In genomic region chr16:2736476-2737237, GRCh38 we compare ENCODE assay signal across 20 cellular contexts. TPM values are rescaled to one million over a fixed set of nuclear protein-coding genes. Genes with fewer than 3 reads are reported as not detected.
DNase-seq lines count a peak whose midpoint lies in the region; ATAC-seq, FAIRE-seq and TF ChIP-seq lines count a peak whose summit lies in the region.
"Had no signal": no experiment of that assay in that cellular context is flagged by ENCODE, and none has a peak within 500 bp of the region (broad histone marks: within the 10 kb centered on the region; RNA-seq: fewer than 3 reads in every experiment).

No MANE protein-coding gene starts in this region.

- no peak overlapping the region for H2BK12ac ChIP-seq in H1 (ENCODE audit: low read depth, low read length)

- no peak overlapping the region for H2AK9ac ChIP-seq in IMR-90 (replicated peaks; ENCODE audit: low read depth, low read length, poor library complexity)

- ATAC-seq in IMR-90 (ENCODE audit: low read depth) (no peak), upper lobe of left lung (ENCODE audit: low FRiP score in 2 of 2) (no peak), HG03521 (IDR thresholded peaks at IDR 0.05; ENCODE audit: unreplicated experiment) (no peak), GM18873 (IDR thresholded peaks at IDR 0.05; ENCODE audit: low FRiP score, unreplicated experiment) (no peak)
- ATAC-seq: GM12878 had no signal

- H3K9me3 Mint-ChIP-seq in neural crest cell = no peaks in the 10 kb centered on the region
- H3K9me3 Mint-ChIP-seq: CD4-positive, CD25-positive, alpha-beta regulatory T cell; CD8-positive, alpha-beta memory T cell; H9 had no signal

- H3K14ac ChIP-seq in IMR-90 (replicated peaks; ENCODE audit: low read depth, low read length) (no peak overlapping the region), H1 (ENCODE audit: insufficient read length) (no peak overlapping the region)

- BruUV-seq in IMR-90 (replicated peaks; lab: Mats Ljungman, UMichigan) = no TSS peak

- H3K36me3 ChIP-seq in IMR-90 (ENCODE audit: control insufficient read depth, insufficient read depth, low read length) = no peaks in the 10 kb centered on the region
- no peaks in the 10 kb centered on the region for H3K36me3 ChIP-seq in H1 (ENCODE audit: control insufficient read depth in 2 of 4, insufficient read depth in 4 of 4, low read length in 3 of 4)
- no peaks in the 10 kb centered on the region for H3K36me3 ChIP-seq in spleen
- H3K36me3 ChIP-seq in upper lobe of left lung = no peaks in the 10 kb centered on the region
- H3K36me3 ChIP-seq: BE2C had no signal

- H3K4me1 Mint-ChIP-seq in neural crest cell = no peaks in the 10 kb centered on the region
- H3K4me1 Mint-ChIP-seq: CD4-positive, CD25-positive, alpha-beta regulatory T cell; CD8-positive, alpha-beta memory T cell had no signal

- H3K4me3 ChIP-seq in IMR-90 (ENCODE audit: insufficient read depth, low read depth, low read length) = no peak overlapping the region
- no peak overlapping the region for H3K4me3 ChIP-seq in H1 (ENCODE audit: extremely low read depth in 1 of 4, insufficient read depth in 2 of 4, low read depth in 3 of 4, low read length in 4 of 4)
- H3K4me3 ChIP-seq in spleen = no peak overlapping the region
- no peak overlapping the region for H3K4me3 ChIP-seq in upper lobe of left lung
- H3K4me3 ChIP-seq: GM12878 had no signal

- H2AK5ac ChIP-seq in IMR-90 (ENCODE audit: low read depth, low read length) (no peak overlapping the region), H1 (ENCODE audit: low read depth, low read length) (no peak overlapping the region)

- H3K4ac ChIP-seq in IMR-90 (ENCODE audit: low read depth, low read length) (no peak overlapping the region), H1 (replicated peaks; ENCODE audit: insufficient read length, low read depth, low read length) (no peak overlapping the region)

- no peak overlapping the region for H2BK5ac ChIP-seq in IMR-90 (ENCODE audit: low read depth, low read length, poor library complexity, severe bottlenecking)
- no peak overlapping the region for H2BK5ac ChIP-seq in H1 (ENCODE audit: low read depth, low read length)

- H3K27me3 ChIP-seq in IMR-90 (ENCODE audit: control insufficient read depth, insufficient read depth, low read length) (no peaks in the 10 kb centered on the region; the same call in none of the 2 replicates), H1 (replicated peaks in 1 of 4; ENCODE audit: control insufficient read depth in 3 of 4, extremely low read depth in 1 of 4, insufficient read depth in 3 of 4, low read length in 3 of 4) (no peaks in the 10 kb centered on the region), spleen (replicated peaks in 1 of 7) (peaks cover 0 to 14% (median 0%) of the 10 kb centered on the region in 7 donors), upper lobe of left lung (no peaks in the 10 kb centered on the region)
- H3K27me3 ChIP-seq: BE2C had no signal

- no peaks in the 10 kb centered on the region for H3K23me2 ChIP-seq in H1 (ENCODE audit: low read depth, low read length)

- H3K9ac ChIP-seq in IMR-90 (ENCODE audit: low read depth, low read length) = no peak overlapping the region
- no peak overlapping the region for H3K9ac ChIP-seq in H1 (replicated peaks in 1 of 4; ENCODE audit: extremely low read depth in 1 of 4, low read depth in 3 of 4, low read length in 3 of 4)

- peak overlapping the region; percentile 35 for H3K27ac Mint-ChIP-seq in neural crest cell (ENCODE audit: unreplicated experiment)
- H3K27ac Mint-ChIP-seq: CD4-positive, CD25-positive, alpha-beta regulatory T cell; CD8-positive, alpha-beta memory T cell had no signal

- no peaks in the 10 kb centered on the region for H3K36me3 Mint-ChIP-seq in neural crest cell (ENCODE audit: low read depth)
- H3K36me3 Mint-ChIP-seq: CD4-positive, CD25-positive, alpha-beta regulatory T cell; CD8-positive, alpha-beta memory T cell had no signal

- intact Hi-C loops in IMR-90 (cut with micrococcal nuclease) = no loop called here
- intact Hi-C loops in spleen (cut with DNase I; ENCODE audit: low total_unique reads) = no loop called here

- no peak overlapping the region for H4K5ac ChIP-seq in IMR-90 (ENCODE audit: low read depth, low read length)
- H4K5ac ChIP-seq in H1 (ENCODE audit: insufficient read length, low read depth, low read length) = no peak overlapping the region

- H2BK120ac ChIP-seq in IMR-90 (ENCODE audit: low read depth, low read length) (no peak overlapping the region), H1 (replicated peaks; ENCODE audit: low read depth, low read length) (no peak overlapping the region)

- H4K8ac ChIP-seq in IMR-90 (ENCODE audit: low read depth in 2 of 2, low read length in 2 of 2) (no peak overlapping the region), H1 (ENCODE audit: extremely low read depth, insufficient read depth, low read length) (peak overlapping the region; percentile 25)

- H3K4me1 ChIP-seq in IMR-90 (ENCODE audit: control insufficient read depth, insufficient read depth, low read length) (no peaks in the 10 kb centered on the region), H1 (replicated peaks in 1 of 4; ENCODE audit: control insufficient read depth in 3 of 4, insufficient read depth in 4 of 4, low read length in 3 of 4) (peaks cover 0 to 3% (median 0%) of the 10 kb centered on the region in 4 experiments; a peak in 4 of 7 replicates), spleen (no peaks in the 10 kb centered on the region), upper lobe of left lung (no peaks in the 10 kb centered on the region)
- H3K4me1 ChIP-seq: BE2C had no signal

- TF ChIP-seq POLR2A in IMR-90 (IDR thresholded peaks at IDR 0.05; ENCODE audit: low read depth, low read length) (no peak), H1 (IDR thresholded peaks at IDR 0.05; ENCODE audit: control extremely low read depth in 1 of 2, low read depth in 2 of 2, low read length in 2 of 2) (no peak), spleen (IDR thresholded peaks at IDR 0.05) (no peak), upper lobe of left lung (IDR thresholded peaks at IDR 0.05) (no peak)

- H4K20me1 ChIP-seq in IMR-90 (ENCODE audit: insufficient read depth, low read length) (no peaks in the 10 kb centered on the region), H1 (replicated peaks in 1 of 2; ENCODE audit: control insufficient read depth in 1 of 2, insufficient read depth in 2 of 2, low read length in 2 of 2) (no peaks in the 10 kb centered on the region)

- no peak overlapping the region for H3K23ac ChIP-seq in IMR-90 (ENCODE audit: low read depth, low read length)
- H3K23ac ChIP-seq in H1 (ENCODE audit: insufficient read length) = no peak overlapping the region

- TF ChIP-seq RAD21 in IMR-90 (IDR thresholded peaks at IDR 0.05; ENCODE audit: low read length) (no peak), H1 (IDR thresholded peaks at IDR 0.05 in 1 of 2, conservative IDR thresholded peaks at IDR 0.05 in 1 of 2; ENCODE audit: low read depth in 2 of 2, low read length in 2 of 2) (no peak)

- H3K27ac ChIP-seq in IMR-90 (ENCODE audit: insufficient read depth, low read length) (no peak overlapping the region), H1 (ENCODE audit: low read depth, low read length) (no peak overlapping the region), spleen (no peak overlapping the region), upper lobe of left lung (no peak overlapping the region)

- dilution Hi-C loops in IMR-90 (cut with HindIII; ENCODE audit: low sequenced_read_pairs, unreplicated experiment) = no loop called here

- H3K79me1 ChIP-seq in IMR-90 (ENCODE audit: low read depth in 1 of 2, low read length in 2 of 2) (no peaks in the 10 kb centered on the region), H1 (ENCODE audit: low read depth, low read length) (no peaks in the 10 kb centered on the region)

- in situ Hi-C loops in IMR-90 (cut with MboI; ENCODE audit: low sequenced_read_pairs) = no loop called here

- CTCF ChIA-PET in IMR-90 (lab: Yijun Ruan, JAX) (no interaction called here), H1 (lab: Charles Lee; ENCODE audit: partially characterized antibody) (interaction anchor here (0.8 kb wide), 1 partner anchor 117 kb away, joined by 3 read pairs; no protein-coding TSS in a partner anchor)

- H4K91ac ChIP-seq in IMR-90 (ENCODE audit: insufficient read depth, low read depth, low read length) (no peak overlapping the region), H1 (replicated peaks; ENCODE audit: insufficient read length, low read length) (no peak overlapping the region)

- H2BK15ac ChIP-seq in IMR-90 (ENCODE audit: low read depth, low read length) (no peak overlapping the region), H1 (ENCODE audit: low read length) (no peak overlapping the region)

- H3K56ac ChIP-seq in IMR-90 (ENCODE audit: extremely low read depth, insufficient read depth, low read length) (no peak overlapping the region), H1 (replicated peaks; ENCODE audit: insufficient read length, low read depth, low read length) (no peak overlapping the region)

- no peaks in the 10 kb centered on the region for H3K9me1 ChIP-seq in IMR-90 (ENCODE audit: insufficient read depth, low read length)

- no peak overlapping the region for H3K4me2 ChIP-seq in IMR-90 (ENCODE audit: low read depth, low read length)
- no peak overlapping the region for H3K4me2 ChIP-seq in H1 (ENCODE audit: insufficient read depth in 1 of 2, low read depth in 2 of 2, low read length in 2 of 2)

- H2BK20ac ChIP-seq in IMR-90 (ENCODE audit: low read depth, low read length) (no peak overlapping the region), H1 (ENCODE audit: low read length) (no peak overlapping the region)

- no peaks in the 10 kb centered on the region for H3K27me3 Mint-ChIP-seq in neural crest cell (ENCODE audit: low read depth)

- no peak for FAIRE-seq in H1 (lab: Jason Lieb, UNC)
- FAIRE-seq: GM12878 had no signal

- H3K4me3 Mint-ChIP-seq in neural crest cell = no peak overlapping the region
- H3K4me3 Mint-ChIP-seq: CD4-positive, CD25-positive, alpha-beta regulatory T cell; CD8-positive, alpha-beta memory T cell; H9 had no signal

- no peak for TF ChIP-seq EP300 in H1 (IDR thresholded peaks at IDR 0.05; ENCODE audit: borderline replicate concordance in 1 of 2, low read depth in 2 of 2, low read length in 2 of 2)
- no peak for TF ChIP-seq EP300 in upper lobe of left lung (IDR thresholded peaks at IDR 0.05)

- TF ChIP-seq CTCF in IMR-90 (conservative IDR thresholded peaks at IDR 0.05; ENCODE audit: low read depth, low read length) (no peak), H1 (IDR thresholded peaks at IDR 0.05; ENCODE audit: control extremely low read depth in 1 of 3, insufficient read depth in 1 of 3, low read depth in 1 of 3, low read length in 3 of 3) (no peak), neural crest cell (conservative IDR thresholded peaks at IDR 0.05) (no peak), spleen (IDR thresholded peaks at IDR 0.05 in 8 of 11, conservative IDR thresholded peaks at IDR 0.05 in 3 of 11) (no peak), upper lobe of left lung (IDR thresholded peaks at IDR 0.05) (no peak)

- WGBS in IMR-90 (ENCODE audit: extremely low coverage in 2 of 2, insufficient read length in 1 of 2), 2 experiments = 83% methylated on average over 7 of the region's 11 CpGs; no CpG with 5 or more reads in 1 of the 2 experiments
- WGBS in H1 (ENCODE audit: extremely low coverage in 1 of 2, insufficient coverage in 1 of 2, insufficient read length in 1 of 2, insufficient replicate concordance in 2 of 2, low coverage in 1 of 2, low lambda C conversion rate in 2 of 2, missing lambda C conversion rate in 1 of 2), 2 experiments = 89% methylated on average over 11 of the region's 11 CpGs; no CpG with 5 or more reads in 1 of the 2 experiments
- 91 to 95% (median 92%) methylated on average over 9 to 11 of the region's 11 CpGs for WGBS in spleen, 5 donors
- WGBS in upper lobe of left lung, 2 donors = 92 to 93% methylated on average over 10 to 11 of the region's 11 CpGs

- H2AFZ ChIP-seq in IMR-90 (replicated peaks; ENCODE audit: low read length, poor library complexity) = peak overlapping the region; percentile 43
- H2AFZ ChIP-seq in H1 (ENCODE audit: low read length) = no peak overlapping the region

- POLR2A ChIA-PET in IMR-90 (lab: Charles Lee; ENCODE audit: unreplicated experiment) = interaction anchor here (0.7 kb wide), 1 partner anchor 16 kb away, joined by 3 read pairs; no protein-coding TSS in a partner anchor
- POLR2A ChIA-PET in H1 (lab: Charles Lee; ENCODE audit: partially characterized antibody) = interaction anchor here (0.6 to 8.0 kb wide), 5 partner anchors 9 to 23 kb away, joined by 3 to 96 read pairs (median 6); partner anchors contain the start of gene SRRM2

- no peaks in the 10 kb centered on the region for H3K9me3 ChIP-seq in IMR-90 (ENCODE audit: control insufficient read depth, insufficient read depth, low read length)
- no peaks in the 10 kb centered on the region for H3K9me3 ChIP-seq in H1 (ENCODE audit: insufficient read depth in 2 of 2, low read depth in 1 of 2, low read length in 1 of 2)
- H3K9me3 ChIP-seq in spleen = no peaks in the 10 kb centered on the region
- H3K9me3 ChIP-seq in upper lobe of left lung = no peaks in the 10 kb centered on the region
- H3K9me3 ChIP-seq: BE2C had no signal

- no peaks in the 10 kb centered on the region for H3K79me2 ChIP-seq in H1 (ENCODE audit: control insufficient read depth in 1 of 2, insufficient read depth in 2 of 2, low read length in 2 of 2)

- no peak overlapping the region for H3K18ac ChIP-seq in IMR-90 (ENCODE audit: low read depth, low read length)
- no peak overlapping the region for H3K18ac ChIP-seq in H1 (ENCODE audit: extremely low read depth, low read length)

- DNase-seq in IMR-90 (no peak), H1 (ENCODE audit: low read depth in 1 of 2, low spot score in 2 of 2) (no peak), neural crest cell (ENCODE audit: low read depth, low spot score) (no peak), spleen (peak; percentile 28), upper lobe of left lung (no peak)
- DNase-seq: ACHN; BE2C; C1 segment of cervical spinal cord; CD4-positive, CD25-positive, alpha-beta regulatory T cell; CD8-positive, alpha-beta memory T cell; COR-L47; DMS 273 treated with DMSO at 0.1 percent for 48 hours; DMS53; DND-41; EL; GOT3; H9 had no signal

RNA-seq across cellular contexts. Expression of gene SRRM2, which starts 15.8 kb away (rescaled TPM):
- 20.3 and 21.1 TPM in 2 replicates for total RNA-seq in IMR-90 (2012; rRNA removed)
- 300 and 301 TPM in 2 replicates for polyA plus RNA-seq in IMR-90 (2012; rRNA removed)
- polyA plus RNA-seq in IMR-90 (2012; cell fraction: cytosol; rRNA removed) = 57.1 and 150 TPM in 2 replicates
- polyA plus RNA-seq in IMR-90 (2012; cell fraction: nucleus; rRNA removed; ENCODE audit: low replicate concordance) = 949 and 1,549 TPM in 2 replicates
- 563 and 579 TPM in 2 replicates for total RNA-seq in H1 (2021; fragmentation: NEBNext Ultra II Directional; extraction: Animal tissue kit (Norgen Biotek cat#: 25700))
- 300 and 654 TPM in 2 replicates for polyA plus RNA-seq in H1 (2011; rRNA removed)
- polyA plus RNA-seq in H1 (2011; cell fraction: cytosol; rRNA removed) = 295 TPM
- polyA plus RNA-seq in H1 (2011; cell fraction: nucleus; rRNA removed) = 2,432 TPM
- polyA plus RNA-seq in H1 (2012, experiment 1 of 2) = 719 to 870 TPM (median 834 TPM) in 4 replicates
- 118 TPM for polyA plus RNA-seq in H1 (2012, experiment 2 of 2)
- polyA plus RNA-seq in H1 (2013, experiment 1 of 2) = 837 TPM
- 754 TPM for polyA plus RNA-seq in H1 (2013, experiment 2 of 2)
- polyA minus RNA-seq in H1 (2011; rRNA and poly(A)+ RNA removed) = 129 and 194 TPM in 2 replicates
- polyA minus RNA-seq in H1 (2011; cell fraction: cytosol; rRNA and poly(A)+ RNA removed) = 277 TPM
- 360 TPM for polyA minus RNA-seq in H1 (2011; cell fraction: nucleus; rRNA and poly(A)+ RNA removed)
- 779 and 803 TPM in 2 replicates for total RNA-seq in neural crest cell
- total RNA-seq in spleen = 100 to 1,000 TPM; 590 to 922 (median 875) TPM
- 1,000 to 10,000 TPM in 1 of 3 donors, 100 to 1,000 TPM in 2; 239 to 1,169 (median 672) TPM for polyA plus RNA-seq in spleen
- total RNA-seq in upper lobe of left lung = 1,000 to 10,000 TPM in 2 of 6 donors, 100 to 1,000 TPM in 4; 317 to 3,815 (median 582) TPM

RNA-seq across cellular contexts. Expression of gene PRSS27, which starts 16.6 kb away (rescaled TPM):
- total RNA-seq in IMR-90 (2012; rRNA removed) (under 0.01 TPM in 2 replicates), neural crest cell (5.3 and 7.8 TPM in 2 replicates), spleen (1 to 10 TPM in 6 of 7 donors, under 1 TPM in 1; 0.84 to 2.1 (median 1.2) TPM), upper lobe of left lung (1 to 10 TPM in 5 of 6 donors, under 1 TPM in 1; 0.91 to 8.1 (median 1.8) TPM)
- polyA plus RNA-seq in IMR-90 (2012; rRNA removed) (0.58 and 0.83 TPM in 2 replicates), H1 (2011; rRNA removed) (7.5 and 10.5 TPM in 2 replicates), spleen (1 to 10 TPM; 1.2 to 1.5 (median 1.2) TPM)
- polyA plus RNA-seq in IMR-90 (2012; cell fraction: cytosol; rRNA removed) = 0.86 and 1.1 TPM in 2 replicates
- polyA plus RNA-seq in IMR-90 (2012; cell fraction: nucleus; rRNA removed; ENCODE audit: low replicate concordance) = 2.5 and 3.2 TPM in 2 replicates
- total RNA-seq in H1 (2021; fragmentation: NEBNext Ultra II Directional; extraction: Animal tissue kit (Norgen Biotek cat#: 25700)) = 1.3 and 2.2 TPM in 2 replicates
- polyA plus RNA-seq in H1 (2011; cell fraction: cytosol; rRNA removed) = 9.6 TPM
- 9.4 TPM for polyA plus RNA-seq in H1 (2011; cell fraction: nucleus; rRNA removed)
- 2.8 to 4.0 TPM (median 3.3 TPM) in 4 replicates for polyA plus RNA-seq in H1 (2012, experiment 1 of 2)
- 1.9 TPM for polyA plus RNA-seq in H1 (2012, experiment 2 of 2)
- 2.7 TPM for polyA plus RNA-seq in H1 (2013, experiment 1 of 2)
- polyA plus RNA-seq in H1 (2013, experiment 2 of 2) = 2.2 TPM
- polyA minus RNA-seq in H1 (2011; rRNA and poly(A)+ RNA removed) = 0.95 and 1.1 TPM in 2 replicates
- 2.5 TPM for polyA minus RNA-seq in H1 (2011; cell fraction: cytosol; rRNA and poly(A)+ RNA removed)
- polyA minus RNA-seq in H1 (2011; cell fraction: nucleus; rRNA and poly(A)+ RNA removed) = 3.3 TPM
- polyA plus RNA-seq: CD8-positive, alpha-beta memory T cell had no signal

RNA-seq across cellular contexts. Expression of gene ELOB, which starts 40.4 kb away (rescaled TPM):
- 225 and 5,859 TPM in 2 replicates for total RNA-seq in IMR-90 (2012; rRNA removed)
- polyA plus RNA-seq in IMR-90 (2012; rRNA removed) = 442 and 481 TPM in 2 replicates
- polyA plus RNA-seq in IMR-90 (2012; cell fraction: cytosol; rRNA removed) = 442 and 479 TPM in 2 replicates
- 142 and 174 TPM in 2 replicates for polyA plus RNA-seq in IMR-90 (2012; cell fraction: nucleus; rRNA removed; ENCODE audit: low replicate concordance)
- total RNA-seq in H1 (2021; fragmentation: NEBNext Ultra II Directional; extraction: Animal tissue kit (Norgen Biotek cat#: 25700)) = 237 and 248 TPM in 2 replicates
- 1,357 and 1,702 TPM in 2 replicates for polyA plus RNA-seq in H1 (2011; rRNA removed)
- 705 TPM for polyA plus RNA-seq in H1 (2011; cell fraction: cytosol; rRNA removed)
- 474 TPM for polyA plus RNA-seq in H1 (2011; cell fraction: nucleus; rRNA removed)
- polyA plus RNA-seq in H1 (2012, experiment 1 of 2) = 292 to 520 TPM (median 401 TPM) in 4 replicates
- polyA plus RNA-seq in H1 (2012, experiment 2 of 2) = 2,300 TPM
- polyA plus RNA-seq in H1 (2013, experiment 1 of 2) = 136 TPM
- polyA plus RNA-seq in H1 (2013, experiment 2 of 2) = 134 TPM
- polyA minus RNA-seq in H1 (2011; rRNA and poly(A)+ RNA removed) = 86.0 and 133 TPM in 2 replicates
- polyA minus RNA-seq in H1 (2011; cell fraction: cytosol; rRNA and poly(A)+ RNA removed) = 98.0 TPM
- 84.9 TPM for polyA minus RNA-seq in H1 (2011; cell fraction: nucleus; rRNA and poly(A)+ RNA removed)
- total RNA-seq in neural crest cell = 249 and 261 TPM in 2 replicates
- 100 to 1,000 TPM; 128 to 467 (median 134) TPM for total RNA-seq in spleen
- 100 to 1,000 TPM; 233 to 378 (median 247) TPM for polyA plus RNA-seq in spleen
- total RNA-seq in upper lobe of left lung = 100 to 1,000 TPM in 5 of 6 donors, 10 to 100 TPM in 1; 73.3 to 245 (median 145) TPM

RNA-seq across cellular contexts. Expression of gene PRSS33, which starts 50.7 kb away (rescaled TPM):
- total RNA-seq in IMR-90 (2012; rRNA removed) = not detected in 2 replicates
- not detected in 2 replicates for polyA plus RNA-seq in IMR-90 (2012; rRNA removed)
- polyA plus RNA-seq in IMR-90 (2012; cell fraction: cytosol; rRNA removed) = not detected in 2 replicates
- not detected in 2 replicates for polyA plus RNA-seq in IMR-90 (2012; cell fraction: nucleus; rRNA removed; ENCODE audit: low replicate concordance)
- total RNA-seq in H1 (2021; fragmentation: NEBNext Ultra II Directional; extraction: Animal tissue kit (Norgen Biotek cat#: 25700)) = not detected in 2 replicates
- 0.09 and 0.17 TPM in 2 replicates for polyA plus RNA-seq in H1 (2011; rRNA removed)
- 0.16 TPM for polyA plus RNA-seq in H1 (2011; cell fraction: cytosol; rRNA removed)
- 0.37 TPM for polyA plus RNA-seq in H1 (2011; cell fraction: nucleus; rRNA removed)
- polyA plus RNA-seq in H1 (2012, experiment 1 of 2) = not detected in 4 replicates
- 0.13 TPM for polyA plus RNA-seq in H1 (2012, experiment 2 of 2)
- polyA plus RNA-seq in H1 (2013, experiment 1 of 2) = 0.12 TPM
- 0.02 TPM for polyA plus RNA-seq in H1 (2013, experiment 2 of 2)
- polyA minus RNA-seq in H1 (2011; rRNA and poly(A)+ RNA removed) = not detected in 2 replicates
- polyA minus RNA-seq in H1 (2011; cell fraction: cytosol; rRNA and poly(A)+ RNA removed) = not detected
- not detected for polyA minus RNA-seq in H1 (2011; cell fraction: nucleus; rRNA and poly(A)+ RNA removed)
- 0.23 and 0.39 TPM in 2 replicates for total RNA-seq in neural crest cell
- under 1 TPM in 2 of 7 donors, not detected in 5; 0.32 to 0.67 TPM for total RNA-seq in spleen
- polyA plus RNA-seq in spleen = under 1 TPM in 1 of 3 donors, not detected in 2; 0.03 TPM
- total RNA-seq in upper lobe of left lung = under 1 TPM in 2 of 6 donors, not detected in 4; 0.20 to 0.92 TPM
- total RNA-seq: CD4-positive, CD25-positive, alpha-beta regulatory T cell; GM12878; H9 had no signal
- polyA plus RNA-seq: CD4-positive, CD25-positive, alpha-beta regulatory T cell; CD8-positive, alpha-beta memory T cell; GM12878 had no signal

RNA-seq across cellular contexts. Expression of gene KCTD5, which starts 54.3 kb away (rescaled TPM):
- total RNA-seq in IMR-90 (2012; rRNA removed) (17.2 and 19.4 TPM in 2 replicates), neural crest cell (27.4 and 27.7 TPM in 2 replicates), spleen (10 to 100 TPM; 20.5 to 32.1 (median 28.2) TPM), upper lobe of left lung (10 to 100 TPM; 25.7 to 45.5 (median 33.0) TPM)
- polyA plus RNA-seq in IMR-90 (2012; rRNA removed) (38.9 and 56.2 TPM in 2 replicates), H1 (2011; rRNA removed) (31.8 and 46.8 TPM in 2 replicates), spleen (10 to 100 TPM; 13.1 to 24.1 (median 19.2) TPM)
- polyA plus RNA-seq in IMR-90 (2012; cell fraction: cytosol; rRNA removed) = 31.6 and 39.2 TPM in 2 replicates
- 21.2 and 23.8 TPM in 2 replicates for polyA plus RNA-seq in IMR-90 (2012; cell fraction: nucleus; rRNA removed; ENCODE audit: low replicate concordance)
- total RNA-seq in H1 (2021; fragmentation: NEBNext Ultra II Directional; extraction: Animal tissue kit (Norgen Biotek cat#: 25700)) = 24.8 and 26.6 TPM in 2 replicates
- 38.3 TPM for polyA plus RNA-seq in H1 (2011; cell fraction: cytosol; rRNA removed)
- 28.2 TPM for polyA plus RNA-seq in H1 (2011; cell fraction: nucleus; rRNA removed)
- 14.3 to 21.1 TPM (median 19.7 TPM) in 4 replicates for polyA plus RNA-seq in H1 (2012, experiment 1 of 2)
- 24.0 TPM for polyA plus RNA-seq in H1 (2012, experiment 2 of 2)
- 22.7 TPM for polyA plus RNA-seq in H1 (2013, experiment 1 of 2)
- polyA plus RNA-seq in H1 (2013, experiment 2 of 2) = 25.6 TPM
- polyA minus RNA-seq in H1 (2011; rRNA and poly(A)+ RNA removed) = 14.1 and 15.5 TPM in 2 replicates
- polyA minus RNA-seq in H1 (2011; cell fraction: cytosol; rRNA and poly(A)+ RNA removed) = 12.3 TPM
- polyA minus RNA-seq in H1 (2011; cell fraction: nucleus; rRNA and poly(A)+ RNA removed) = 29.0 TPM

Comparison
In these comparisons a context has a peak if more than half of its experiments do, and no peak if none do; other contexts are left out.
1. RNA of gene SRRM2, which starts 15.8 kb away (total RNA-seq): 590 to 922 TPM in spleen, 779 to 803 TPM in neural crest cell, 317 to 3,815 TPM in upper lobe of left lung and 563 to 579 TPM in H1; 20.3 to 21.1 TPM in IMR-90; every median in the first group is over 10 times any median in the second.